ENCODE assay signal across 15 cellular contexts in the genomic region with DNA sequence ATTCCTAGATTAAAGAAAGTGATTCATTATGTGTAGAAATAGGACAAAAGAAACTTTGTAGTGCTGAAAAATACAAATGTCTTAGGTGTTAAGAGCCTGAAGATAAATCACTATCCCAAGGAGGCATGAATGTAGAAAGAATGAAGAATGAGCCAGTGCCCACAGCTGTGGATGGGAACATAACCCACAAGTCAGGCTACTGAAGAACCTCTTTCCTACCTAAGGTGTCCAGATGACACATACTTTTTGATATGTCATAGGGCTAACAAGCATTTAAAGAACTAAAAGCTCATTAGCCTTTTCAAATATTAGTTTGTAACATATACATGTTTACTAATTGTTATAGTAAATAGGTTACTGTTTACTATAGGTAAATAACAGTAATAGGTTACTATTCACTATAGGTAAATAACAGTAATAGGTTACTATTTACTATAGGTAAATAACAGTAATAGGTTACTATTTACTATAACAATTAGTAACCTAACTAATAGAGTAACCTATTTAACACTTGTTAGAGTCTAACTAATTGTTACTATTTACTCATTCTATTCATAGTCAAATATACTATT.
"Had no signal": no experiment of that assay in that cellular context is flagged by ENCODE, and none has a peak within 500 bp of the region (broad histone marks: within the 10 kb centered on the region; RNA-seq: fewer than 3 reads in every experiment).

No MANE protein-coding gene starts in this region.

- H3K9me3 Mint-ChIP-seq: endodermal cell; naive thymus-derived CD4-positive, alpha-beta T cell; stimulated activated naive B cell treated with anti-CD40 and anti-IgM and Interleukin-4, amounts not matched to agents 10 μg/mL and 1 μg/mL and 100 μg/mL, for 72 hours; stimulated activated naive CD8-positive, alpha-beta T cell treated with anti-CD3 and anti-CD28 coated beads, Interleukin-15, amount 100 ng/mL, for 72 hours had no signal

- H3K27ac Mint-ChIP-seq: endodermal cell; naive thymus-derived CD4-positive, alpha-beta T cell; stimulated activated naive B cell treated with anti-CD40 and anti-IgM and Interleukin-4, amounts not matched to agents 10 μg/mL and 1 μg/mL and 100 μg/mL, for 72 hours; stimulated activated naive CD8-positive, alpha-beta T cell treated with anti-CD3 and anti-CD28 coated beads, Interleukin-15, amount 100 ng/mL, for 72 hours had no signal

- ATAC-seq: naive thymus-derived CD4-positive, alpha-beta T cell; psoas muscle; stimulated activated naive B cell treated with anti-CD40 and anti-IgM and Interleukin-4, amounts not matched to agents 10 μg/mL and 1 μg/mL and 100 μg/mL, for 72 hours; stimulated activated naive CD8-positive, alpha-beta T cell treated with anti-CD3 and anti-CD28 coated beads, Interleukin-15, amount 100 ng/mL, for 72 hours; upper lobe of right lung had no signal

- H3K4me1 Mint-ChIP-seq: naive thymus-derived CD4-positive, alpha-beta T cell; stimulated activated naive B cell treated with anti-CD40 and anti-IgM and Interleukin-4, amounts not matched to agents 10 μg/mL and 1 μg/mL and 100 μg/mL, for 72 hours; stimulated activated naive CD8-positive, alpha-beta T cell treated with anti-CD3 and anti-CD28 coated beads, Interleukin-15, amount 100 ng/mL, for 72 hours had no signal

- H3K36me3 Mint-ChIP-seq: naive thymus-derived CD4-positive, alpha-beta T cell; stimulated activated naive B cell treated with anti-CD40 and anti-IgM and Interleukin-4, amounts not matched to agents 10 μg/mL and 1 μg/mL and 100 μg/mL, for 72 hours had no signal

- H3K27me3 Mint-ChIP-seq: naive thymus-derived CD4-positive, alpha-beta T cell; stimulated activated naive CD8-positive, alpha-beta T cell treated with anti-CD3 and anti-CD28 coated beads, Interleukin-15, amount 100 ng/mL, for 72 hours had no signal

- DNase-seq: effector CD4-positive, alpha-beta T cell; endodermal cell; erythroblast; foreskin melanocyte; head of caudate nucleus; mesendoderm; naive thymus-derived CD4-positive, alpha-beta T cell; psoas muscle; sigmoid colon; stimulated activated CD4-positive, alpha-beta T cell treated with anti-CD3 and anti-CD28 coated beads, Interleukin-2, amount 100 ng/mL, for 24 hours; stimulated activated CD4-positive, alpha-beta T cell treated with anti-CD3 and anti-CD28 coated beads, Interleukin-4, amount 100 ng/mL, for 4 hours; stimulated activated naive B cell treated with anti-CD40 and anti-IgM and Interleukin-4, amounts not matched to agents 10 μg/mL and 1 μg/mL and 100 μg/mL, for 72 hours; stimulated activated naive CD8-positive, alpha-beta T cell treated with anti-CD3 and anti-CD28 coated beads, Interleukin-15, amount 100 ng/mL, for 72 hours; testis; upper lobe of right lung had no signal

- H3K4me3 Mint-ChIP-seq: endodermal cell; naive thymus-derived CD4-positive, alpha-beta T cell; stimulated activated naive B cell treated with anti-CD40 and anti-IgM and Interleukin-4, amounts not matched to agents 10 μg/mL and 1 μg/mL and 100 μg/mL, for 72 hours; stimulated activated naive CD8-positive, alpha-beta T cell treated with anti-CD3 and anti-CD28 coated beads, Interleukin-15, amount 100 ng/mL, for 72 hours had no signal
